ENCODE assay signal across 13 cellular contexts in the genomic region with DNA sequence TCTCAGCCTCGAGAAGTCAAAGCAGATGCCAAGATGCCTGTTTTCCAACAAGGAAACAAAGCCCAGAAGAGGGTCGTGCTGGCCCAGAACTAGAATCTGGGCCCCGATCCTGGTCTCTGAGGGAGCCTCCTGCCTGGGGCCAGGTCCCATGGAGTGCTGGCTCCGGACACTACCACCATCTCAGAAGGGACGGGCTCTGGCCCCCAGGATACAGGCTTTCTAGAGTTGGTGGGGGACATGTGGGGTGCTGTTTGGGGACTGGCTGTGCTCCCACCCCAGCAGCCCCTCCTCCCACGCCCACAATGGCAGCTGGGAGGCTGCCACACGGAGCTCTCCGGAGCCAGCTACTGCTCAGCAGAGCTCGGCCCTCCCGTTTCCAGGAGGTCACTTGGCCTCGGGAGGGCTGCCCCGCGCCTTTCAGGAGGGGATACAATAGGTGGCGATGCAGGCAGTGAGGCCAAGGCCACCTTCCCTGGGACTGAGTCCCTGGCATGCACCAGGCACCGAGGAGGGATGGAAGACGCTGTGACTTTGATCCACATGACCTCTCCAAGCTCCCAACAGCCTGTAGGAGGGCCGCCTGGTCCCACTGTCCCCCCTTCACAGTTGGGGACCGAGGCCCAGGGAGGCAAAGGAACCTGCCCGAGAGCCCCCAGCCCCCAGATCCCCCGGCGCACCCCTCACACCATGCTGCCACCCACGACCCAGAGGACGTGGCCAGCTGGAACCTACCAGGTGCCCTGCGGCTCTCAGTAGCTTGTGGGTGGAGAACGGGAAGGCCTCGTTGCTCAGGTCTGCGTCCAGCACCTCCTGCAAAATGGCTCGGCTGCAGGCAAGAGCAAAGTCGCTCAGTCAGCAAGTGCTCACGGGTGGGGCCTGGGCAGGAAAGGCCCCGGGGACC. TPM values are rescaled to one million over a fixed set of nuclear protein-coding genes. Genes with fewer than 3 reads are reported as not detected.
DNase-seq lines count a peak whose midpoint lies in the region; ATAC-seq, FAIRE-seq and TF ChIP-seq lines count a peak whose summit lies in the region.
"Had no signal": no experiment of that assay in that cellular context is flagged by ENCODE, and none has a peak within 500 bp of the region (broad histone marks: within the 10 kb centered on the region; RNA-seq: fewer than 3 reads in every experiment).

No MANE protein-coding gene starts in this region.

- peaks cover 0 to 3% of the 10 kb centered on the region in 2 donors for H3K36me3 ChIP-seq in kidney (ENCODE audit: control insufficient read depth in 1 of 2, insufficient read depth in 2 of 2, low read length in 2 of 2)
- no peaks in the 10 kb centered on the region for H3K36me3 ChIP-seq in spleen

- 82 to 88% (median 87%) methylated on average over 20 to 31 of the region's 31 CpGs for WGBS in spleen, 5 donors

- peaks cover 0 to 8% of the 10 kb centered on the region in 2 donors for H3K4me1 ChIP-seq in kidney (ENCODE audit: control insufficient read depth in 1 of 2, insufficient read depth in 1 of 2, low read depth in 1 of 2, low read length in 2 of 2)
- H3K4me1 ChIP-seq in spleen, result peaks cover 0 to 26% (median 13%) of the 10 kb centered on the region in 6 donors

- H3K27me3 Mint-ChIP-seq in T-cell (no peaks in the 10 kb centered on the region), brain (peaks cover 3% of the 10 kb centered on the region)

- H3K27ac Mint-ChIP-seq in T-cell (peak overlapping the region; percentile 100), brain (peak overlapping the region in 4 of 5 experiments; percentile 45 to 91 (median 72))

- H3K4me3 ChIP-seq in kidney (ENCODE audit: low read length in 2 of 2), result no peak overlapping the region
- H3K4me3 ChIP-seq in spleen, result no peak overlapping the region
- H3K4me3 ChIP-seq: coronary artery had no signal

- H3K27me3 ChIP-seq in spleen (replicated peaks in 1 of 7), result peaks cover 0 to 21% (median 0%) of the 10 kb centered on the region in 7 donors

- H3K9me3 Mint-ChIP-seq in T-cell (no peaks in the 10 kb centered on the region), brain (no peaks in the 10 kb centered on the region)

- DNase-seq in T-cell (no peak), kidney (peak; percentile 66), spleen (peak; percentile 69), Kasumi-1 (lab: John Stamatoyannopoulos, UW) (no peak), LoVo (ENCODE audit: low spot score) (no peak)
- no peak for DNase-seq in activated CD4-positive, CD25-positive, alpha-beta regulatory T cell (lab: John Stamatoyannopoulos, UW)
- DNase-seq: Calu3, KBM-7, OCI-M1 had no signal

- H3K36me3 Mint-ChIP-seq in T-cell (no peaks in the 10 kb centered on the region), brain (no peaks in the 10 kb centered on the region)

- H3K4me3 Mint-ChIP-seq in T-cell (peak overlapping the region; percentile 69 to 84 (median 69)), brain (no peak overlapping the region)

- intact Hi-C loops in kidney (cut with DNase I) (no loop called here), spleen (cut with DNase I; ENCODE audit: low total_unique reads) (no loop called here)

- CTCF ChIA-PET in T-cell (lab: Charles Lee), result interaction anchor here in 1 of 2 donors (1.0 to 1.5 kb wide), 3 partner anchors 16 to 28 kb away, joined by 3 to 7 read pairs (median 7); no protein-coding TSS in a partner anchor

- no peak for FAIRE-seq in kidney (lab: Jason Lieb, UNC)

- TF ChIP-seq CTCF in brain (conservative IDR thresholded peaks at IDR 0.05), result no peak
- TF ChIP-seq CTCF in kidney (IDR thresholded peaks at IDR 0.05; ENCODE audit: borderline replicate concordance, extremely low read depth, insufficient read depth), result no peak
- TF ChIP-seq CTCF in spleen (IDR thresholded peaks at IDR 0.05 in 8 of 11, conservative IDR thresholded peaks at IDR 0.05 in 3 of 11), result no peak

- H3K27ac ChIP-seq in kidney (ENCODE audit: low read depth in 2 of 2, low read length in 2 of 2) (peak overlapping the region; percentile 45 to 69), spleen (peak overlapping the region in 7 of 8 donors; percentile 27 to 81 (median 67))

- no peak for ATAC-seq in T-cell (replicated peaks in 1 of 4)

- H3K4me1 Mint-ChIP-seq in T-cell, result peaks cover 30 to 50% (median 36%) of the 10 kb centered on the region in 3 donors
- H3K4me1 Mint-ChIP-seq in brain, result peaks cover 17% of the 10 kb centered on the region

- H3K9me3 ChIP-seq in kidney (ENCODE audit: control insufficient read depth in 1 of 2, low read length in 2 of 2) (no peaks in the 10 kb centered on the region), spleen (no peaks in the 10 kb centered on the region)

- POLR2A ChIA-PET in T-cell (lab: Charles Lee), result interaction anchor here in 1 of 2 donors (0.7 kb wide), 1 partner anchor 18 kb away, joined by 3 read pairs; no protein-coding TSS in a partner anchor

- no peak overlapping the region for H3K9ac ChIP-seq in kidney (ENCODE audit: low read length in 2 of 2)

- no peak for TF ChIP-seq POLR2A in spleen (IDR thresholded peaks at IDR 0.05)

RNA-seq across cellular contexts. Expression of a gene that starts 48.5 kb away (rescaled TPM):
- under 1 TPM; 0.26 to 0.82 (median 0.32) TPM for total RNA-seq in T-cell
- polyA plus RNA-seq in brain (ENCODE audit: insufficient read depth, low read depth, low replicate concordance), result 4.9 TPM
- total RNA-seq in kidney, result not detected
- 0.39 TPM for polyA plus RNA-seq in kidney (ENCODE audit: insufficient read depth, low read depth, low replicate concordance)
- 1 to 10 TPM in 1 of 7 donors, under 1 TPM in 4, not detected in 2; 0.27 to 1.2 (median 0.57) TPM for total RNA-seq in spleen
- polyA plus RNA-seq in spleen, result under 1 TPM; 0.03 to 0.26 (median 0.16) TPM
- total RNA-seq: Calu3, fibroblast of villous mesenchyme, lung microvascular endothelial cell had no signal

RNA-seq across cellular contexts. Expression of a gene that starts 53.4 kb away (rescaled TPM):
- total RNA-seq in T-cell, result 10 to 100 TPM in 4 of 5 donors, 1 to 10 TPM in 1; 8.8 to 34.4 (median 23.8) TPM
- 4.7 TPM for polyA plus RNA-seq in brain (ENCODE audit: insufficient read depth, low read depth, low replicate concordance)
- total RNA-seq in kidney, result 4.6 TPM
- polyA plus RNA-seq in kidney (ENCODE audit: insufficient read depth, low read depth, low replicate concordance), result 12.0 TPM
- total RNA-seq in spleen, result 1 to 10 TPM; 1.0 to 4.5 (median 3.1) TPM
- polyA plus RNA-seq in spleen, result 1 to 10 TPM; 1.3 to 1.5 (median 1.5) TPM
- total RNA-seq: Calu3 had no signal

Comparison
In these comparisons a context has a peak if more than half of its experiments do, and no peak if none do; other contexts are left out.
1. DNase-seq: peak in kidney (single experiment) and spleen (single experiment); none in T-cell (0 of 34), activated CD4-positive, CD25-positive, alpha-beta regulatory T cell (0 of 4), Kasumi-1 (0 of 2) and LoVo (single experiment).
2. H3K4me3 Mint-ChIP-seq: peak in T-cell (3 of 3); none in brain (0 of 5).